In genomic region chr12:118874698-118875548, GRCh38 we compare ENCODE assay signal across 17 cellular contexts.
DNase-seq lines count a peak whose midpoint lies in the region; ATAC-seq and TF ChIP-seq lines count a peak whose summit lies in the region.
"Had no signal": no experiment of that assay in that cellular context is flagged by ENCODE, and none has a peak within 500 bp of the region (broad histone marks: within the 10 kb centered on the region; RNA-seq: fewer than 3 reads in every experiment).

No MANE protein-coding gene starts in this region.

- DNase-seq in NCI-H2227 (lab: John Stamatoyannopoulos, UW; ENCODE audit: unreplicated experiment) (peak; percentile 44), NCI-H2227 treated with DMSO at 0.1 percent for 48 hours (lab: John Stamatoyannopoulos, UW) (no peak), NCI-H510A treated with DMSO at 0.1 percent for 48 hours (lab: John Stamatoyannopoulos, UW) (peak; percentile 83), glutamatergic neuron (peak; percentile 23), activated gamma-delta T cell (lab: John Stamatoyannopoulos, UW) (no peak), OCI-LY7 (ENCODE audit: low spot score) (no peak)
- no peak for DNase-seq in stimulated activated naive CD4-positive, alpha-beta T cell treated with Interleukin-2 at 50 U/mL for 16 hours (lab: John Stamatoyannopoulos, UW)
- DNase-seq: ACHN; activated CD4-positive, alpha-beta T cell treated with anti-CD3 and anti-CD28 coated beads, Interleukin-2, amount 10 ng/mL, durations not matched to agents 24 days and 14 days; activated T-cell treated with anti-CD3 and anti-CD28 coated beads, Interleukin-2, amount 50 U/mL, for 48 hours; CD8-positive, alpha-beta T cell; effector memory CD8-positive, alpha-beta T cell; immature natural killer cell; Right ventricle myocardium superior had no signal

- no peak overlapping the region for H3K27ac ChIP-seq in OCI-LY7 (ENCODE audit: low read depth, low read length, poor library complexity, severe bottlenecking)

- no peaks in the 10 kb centered on the region for H4K20me1 ChIP-seq in OCI-LY7 (ENCODE audit: insufficient read depth, low read length)

- no TSS peak for BruUV-seq in OCI-LY7 (replicated peaks; lab: Mats Ljungman, UMichigan)

- H3K4me3 ChIP-seq in OCI-LY7 (ENCODE audit: low read depth, low read length, poor library complexity, severe bottlenecking), result no peak overlapping the region

- H3K4me2 ChIP-seq in OCI-LY7 (ENCODE audit: low read length), result no peak overlapping the region

- no peaks in the 10 kb centered on the region for H3K79me2 ChIP-seq in OCI-LY7 (ENCODE audit: insufficient read depth, low read depth, low read length)

- H2AFZ ChIP-seq in OCI-LY7 (ENCODE audit: low read length), result no peak overlapping the region

- H3K9me2 ChIP-seq in OCI-LY7 (ENCODE audit: insufficient read depth, low read length), result no peaks in the 10 kb centered on the region

- H3K4me3 Mint-ChIP-seq in glutamatergic neuron (ENCODE audit: unreplicated experiment), result no peak overlapping the region
- H3K4me3 Mint-ChIP-seq: activated CD4-positive, alpha-beta T cell treated with anti-CD3 and anti-CD28 coated beads, Interleukin-2, amount 10 ng/mL, durations not matched to agents 24 days and 14 days; CD8-positive, alpha-beta T cell; effector memory CD8-positive, alpha-beta T cell; immature natural killer cell; memory B cell; T-helper 2 cell treated with Interferon-gamma antibody and Interleukin-4, amounts not matched to agents 5 μg/mL and 100 μg/mL, for 36 hours had no signal

- H3K36me3 Mint-ChIP-seq in glutamatergic neuron (ENCODE audit: unreplicated experiment), result no peaks in the 10 kb centered on the region
- H3K36me3 Mint-ChIP-seq: CD8-positive, alpha-beta T cell; immature natural killer cell; memory B cell had no signal

- no peaks in the 10 kb centered on the region for H3K36me3 ChIP-seq in OCI-LY7 (ENCODE audit: insufficient read depth, low read length)

- no peaks in the 10 kb centered on the region for H3K9me3 ChIP-seq in OCI-LY7 (ENCODE audit: low read length)

- POLR2A ChIA-PET in OCI-LY7 (lab: Charles Lee), result interaction anchor here (0.9 kb wide), 1 partner anchor 424 kb away, joined by 3 read pairs; no protein-coding TSS in a partner anchor

- TF ChIP-seq CTCF in glutamatergic neuron (IDR thresholded peaks at IDR 0.05; ENCODE audit: partially characterized antibody, unreplicated experiment) (no peak), OCI-LY7 (conservative IDR thresholded peaks at IDR 0.05; ENCODE audit: low read length) (no peak)

- no peaks in the 10 kb centered on the region for H3K4me1 ChIP-seq in OCI-LY7 (ENCODE audit: insufficient read depth, low read length, poor library complexity, severe bottlenecking)

- H3K4me1 Mint-ChIP-seq in glutamatergic neuron (ENCODE audit: low read depth, unreplicated experiment), result peaks cover 4% of the 10 kb centered on the region
- H3K4me1 Mint-ChIP-seq: activated CD4-positive, alpha-beta T cell treated with anti-CD3 and anti-CD28 coated beads, Interleukin-2, amount 10 ng/mL, durations not matched to agents 24 days and 14 days; immature natural killer cell; memory B cell had no signal

- H3K27me3 Mint-ChIP-seq in glutamatergic neuron (ENCODE audit: unreplicated experiment), result no peaks in the 10 kb centered on the region
- H3K27me3 Mint-ChIP-seq: activated CD4-positive, alpha-beta T cell treated with anti-CD3 and anti-CD28 coated beads, Interleukin-2, amount 10 ng/mL, durations not matched to agents 24 days and 14 days; effector memory CD8-positive, alpha-beta T cell had no signal

- intact Hi-C loops in OCI-LY7 (cut with micrococcal nuclease; ENCODE audit: unreplicated experiment), result no loop called here

- no peak for ATAC-seq in HG03565 (IDR thresholded peaks at IDR 0.05; ENCODE audit: unreplicated experiment)
- ATAC-seq: CD8-positive, alpha-beta T cell; effector memory CD8-positive, alpha-beta T cell had no signal

- no peak overlapping the region for H3K27ac Mint-ChIP-seq in glutamatergic neuron (ENCODE audit: unreplicated experiment)
- H3K27ac Mint-ChIP-seq: activated CD4-positive, alpha-beta T cell treated with anti-CD3 and anti-CD28 coated beads, Interleukin-2, amount 10 ng/mL, durations not matched to agents 24 days and 14 days; CD8-positive, alpha-beta T cell; effector memory CD8-positive, alpha-beta T cell; immature natural killer cell; memory B cell; T-helper 2 cell treated with Interferon-gamma antibody and Interleukin-4, amounts not matched to agents 5 μg/mL and 100 μg/mL, for 36 hours had no signal

- peaks cover 2% of the 10 kb centered on the region for H3K9me3 Mint-ChIP-seq in glutamatergic neuron (ENCODE audit: unreplicated experiment)
- H3K9me3 Mint-ChIP-seq: activated CD4-positive, alpha-beta T cell treated with anti-CD3 and anti-CD28 coated beads, Interleukin-2, amount 10 ng/mL, durations not matched to agents 24 days and 14 days; T-helper 2 cell treated with Interferon-gamma antibody and Interleukin-4, amounts not matched to agents 5 μg/mL and 100 μg/mL, for 36 hours had no signal

- CTCF ChIA-PET in OCI-LY7 (lab: Charles Lee; ENCODE audit: unreplicated experiment), result no interaction called here

Comparison
In these comparisons a context has a peak if more than half of its experiments do, and no peak if none do; other contexts are left out.
1. DNase-seq: peak in NCI-H2227 (single experiment), NCI-H510A treated with DMSO at 0.1 percent for 48 hours (single experiment) and glutamatergic neuron (single experiment); none in NCI-H2227 treated with DMSO at 0.1 percent for 48 hours (single experiment), activated gamma-delta T cell (single experiment), OCI-LY7 (single experiment) and stimulated activated naive CD4-positive, alpha-beta T cell treated with Interleukin-2 at 50 U/mL for 16 hours (single experiment).